ENCODE assay signal across 27 cellular contexts in genomic region chr10:43865275-43866135, GRCh38.
DNase-seq lines count a peak whose midpoint lies in the region; ATAC-seq and TF ChIP-seq lines count a peak whose summit lies in the region.
"Had no signal": no experiment of that assay in that cellular context is flagged by ENCODE, and none has a peak within 500 bp of the region (broad histone marks: within the 10 kb centered on the region; RNA-seq: fewer than 3 reads in every experiment).

No MANE protein-coding gene starts in this region.

- peak overlapping the region; percentile 18; the same call in 1 of the 2 replicates for H3K23ac ChIP-seq in IMR-90 (ENCODE audit: low read depth, low read length)

- peaks cover 30% of the 10 kb centered on the region for H3K9me1 ChIP-seq in IMR-90 (ENCODE audit: insufficient read depth, low read length)

- H3K9ac ChIP-seq in IMR-90 (ENCODE audit: low read depth, low read length) = no peak overlapping the region

- H2BK20ac ChIP-seq in IMR-90 (ENCODE audit: low read depth, low read length) = peak overlapping the region; percentile 84

- H4K8ac ChIP-seq in IMR-90 (ENCODE audit: low read depth in 2 of 2, low read length in 2 of 2) = peak overlapping the region; percentile 62 to 64; a peak in 3 of 4 replicates

- H3K4ac ChIP-seq in IMR-90 (ENCODE audit: low read depth, low read length) = peak overlapping the region; percentile 84

- intact Hi-C loops in IMR-90 (cut with micrococcal nuclease) (loop anchor here (10.0 kb wide), 1 partner anchor 519 kb away; the partner anchor contains the start of gene CXCL12), left ventricle myocardium superior (cut with micrococcal nuclease) (no loop called here), testis (cut with DNase I; ENCODE audit: low total_unique reads) (no loop called here)

- H3K4me2 ChIP-seq in IMR-90 (ENCODE audit: low read depth, low read length) = no peak overlapping the region
- H3K4me2 ChIP-seq: smooth muscle cell had no signal

- peak overlapping the region; percentile 99 for H4K91ac ChIP-seq in IMR-90 (ENCODE audit: insufficient read depth, low read depth, low read length)

- no TSS peak for BruUV-seq in IMR-90 (replicated peaks; lab: Mats Ljungman, UMichigan)

- H3K9me3 ChIP-seq in IMR-90 (ENCODE audit: control insufficient read depth, insufficient read depth, low read length) (no peaks in the 10 kb centered on the region), testis (no peaks in the 10 kb centered on the region), gastroesophageal sphincter (no peaks in the 10 kb centered on the region)
- H3K9me3 ChIP-seq: breast epithelium, esophagus muscularis mucosa, upper lobe of right lung had no signal

- CTCF ChIA-PET in IMR-90 (lab: Yijun Ruan, JAX) = interaction anchor here (1.5 kb wide), 1 partner anchor 12 kb away, joined by 3 read pairs; no protein-coding TSS in a partner anchor

- no peak for TF ChIP-seq CTCF in IMR-90 (conservative IDR thresholded peaks at IDR 0.05; ENCODE audit: low read depth, low read length)
- TF ChIP-seq CTCF in testis (IDR thresholded peaks at IDR 0.05) = no peak
- no peak for TF ChIP-seq CTCF in gastroesophageal sphincter (IDR thresholded peaks at IDR 0.05)

- H3K36me3 ChIP-seq in IMR-90 (ENCODE audit: control insufficient read depth, insufficient read depth, low read length) (no peaks in the 10 kb centered on the region), testis (ENCODE audit: low read depth, missing control alignments) (no peaks in the 10 kb centered on the region), gastroesophageal sphincter (no peaks in the 10 kb centered on the region)
- H3K36me3 ChIP-seq: breast epithelium, esophagus muscularis mucosa, upper lobe of right lung, WERI-Rb-1 had no signal

- peak overlapping the region; percentile 98 for H2BK120ac ChIP-seq in IMR-90 (ENCODE audit: low read depth, low read length)

- H3K14ac ChIP-seq in IMR-90 (replicated peaks; ENCODE audit: low read depth, low read length) = peak overlapping the region; percentile 31

- H2BK15ac ChIP-seq in IMR-90 (ENCODE audit: low read depth, low read length) = peak overlapping the region; percentile 96; the same call in 2 of the 3 replicates

- TF ChIP-seq POLR2A in IMR-90 (IDR thresholded peaks at IDR 0.05; ENCODE audit: low read depth, low read length) (no peak), testis (IDR thresholded peaks at IDR 0.05) (no peak), gastroesophageal sphincter (IDR thresholded peaks at IDR 0.05) (no peak)

- peak overlapping the region; percentile 68; the same call in 1 of the 2 replicates for H3K18ac ChIP-seq in IMR-90 (ENCODE audit: low read depth, low read length)

- H3K4me3 ChIP-seq in IMR-90 (ENCODE audit: insufficient read depth, low read depth, low read length) (no peak overlapping the region), testis (no peak overlapping the region), gastroesophageal sphincter (no peak overlapping the region)
- H3K4me3 ChIP-seq: breast epithelium, esophagus muscularis mucosa, smooth muscle cell, upper lobe of right lung had no signal

- peak overlapping the region; percentile 44 for H2BK5ac ChIP-seq in IMR-90 (ENCODE audit: low read depth, low read length, poor library complexity, severe bottlenecking)

- no peak overlapping the region for H2AK9ac ChIP-seq in IMR-90 (replicated peaks; ENCODE audit: low read depth, low read length, poor library complexity)

- TF ChIP-seq EP300 in gastroesophageal sphincter (IDR thresholded peaks at IDR 0.05) = no peak

- H4K5ac ChIP-seq in IMR-90 (ENCODE audit: low read depth, low read length) = peak overlapping the region; percentile 30; the same call in 1 of the 2 replicates

- in situ Hi-C loops in IMR-90 (cut with MboI; ENCODE audit: low sequenced_read_pairs) = no loop called here

- H4K20me1 ChIP-seq in IMR-90 (ENCODE audit: insufficient read depth, low read length) = no peaks in the 10 kb centered on the region

- POLR2A ChIA-PET in IMR-90 (lab: Charles Lee; ENCODE audit: unreplicated experiment) = no interaction called here

- no peak for TF ChIP-seq RAD21 in IMR-90 (IDR thresholded peaks at IDR 0.05; ENCODE audit: low read length)

- H2AFZ ChIP-seq in IMR-90 (replicated peaks; ENCODE audit: low read length, poor library complexity) = peak overlapping the region; percentile 63

- H2AK5ac ChIP-seq in IMR-90 (ENCODE audit: low read depth, low read length) = peak overlapping the region; percentile 87

- H3K27ac ChIP-seq in IMR-90 (ENCODE audit: insufficient read depth, low read length) = peak overlapping the region; percentile 7; the same call in 1 of the 2 replicates
- H3K27ac ChIP-seq in testis = no peak overlapping the region
- H3K27ac ChIP-seq in gastroesophageal sphincter = no peak overlapping the region
- H3K27ac ChIP-seq: upper lobe of right lung, WERI-Rb-1 had no signal

- WGBS in IMR-90 (ENCODE audit: extremely low coverage in 2 of 2, insufficient read length in 1 of 2), 2 experiments = 75% methylated on average over 8 of the region's 13 CpGs; no CpG with 5 or more reads in 1 of the 2 experiments
- WGBS in testis, 2 donors = 55 to 69% methylated on average over 13 of the region's 13 CpGs
- 41 to 72% methylated on average over 10 to 13 of the region's 13 CpGs for WGBS in gastroesophageal sphincter (ENCODE audit: low coverage in 1 of 2), 2 donors

- ATAC-seq in IMR-90 (ENCODE audit: low read depth) (no peak), left ventricle myocardium superior (peak; percentile 74), gastroesophageal sphincter (no peak), HG02759 (IDR thresholded peaks at IDR 0.05; ENCODE audit: unreplicated experiment) (no peak)
- ATAC-seq: effector memory CD8-positive, alpha-beta T cell; naive thymus-derived CD8-positive, alpha-beta T cell; PC-3; upper lobe of right lung had no signal

- DNase-seq in IMR-90 (no peak), epidermal melanocyte (ENCODE audit: insufficient read length, low spot score) (peak; percentile 52), left ventricle myocardium superior (peak; percentile 54), testis (peak; percentile 44), iPS-NIHi11 (ENCODE audit: low spot score) (no peak)
- DNase-seq: activated CD4-positive, alpha-beta T cell treated with anti-CD3 and anti-CD28 coated beads, Interleukin-2, amount 50 U/mL, for 1 hour; activated naive CD4-positive, alpha-beta T cell treated with anti-CD3 and anti-CD28 coated beads, Interleukin-2, amount 50 U/mL, for 16 hours; CD4-positive, CD25-positive, alpha-beta regulatory T cell; effector memory CD8-positive, alpha-beta T cell; midbrain; naive thymus-derived CD8-positive, alpha-beta T cell; NCI-H1048; NCI-H1930; NCI-H524; NK-92 treated with Interleukin-12 subunit alpha and Interleukin-12 subunit beta, amount 100 ng/mL, for 24 hours; PC-3; SHP77 treated with DMSO at 0.1 percent for 48 hours; stimulated activated CD4-positive, alpha-beta T cell treated with anti-CD3 and anti-CD28 coated beads, Interleukin-2, amount 100 ng/mL, for 24 hours; SW 1271; T-helper 9 cell; upper lobe of right lung; WERI-Rb-1 had no signal

- no peaks in the 10 kb centered on the region for H3K27me3 ChIP-seq in IMR-90 (ENCODE audit: control insufficient read depth, insufficient read depth, low read length)
- no peaks in the 10 kb centered on the region for H3K27me3 ChIP-seq in testis
- no peaks in the 10 kb centered on the region for H3K27me3 ChIP-seq in gastroesophageal sphincter
- H3K27me3 ChIP-seq: breast epithelium, esophagus muscularis mucosa, upper lobe of right lung had no signal

- H3K56ac ChIP-seq in IMR-90 (ENCODE audit: extremely low read depth, insufficient read depth, low read length) = no peak overlapping the region

- peaks cover 0 to 16% of the 10 kb centered on the region in 2 experiments; a peak in 1 of 4 replicates for H3K79me1 ChIP-seq in IMR-90 (ENCODE audit: low read depth in 1 of 2, low read length in 2 of 2)

- H3K4me1 ChIP-seq in IMR-90 (ENCODE audit: control insufficient read depth, insufficient read depth, low read length) = peaks cover 34% of the 10 kb centered on the region
- H3K4me1 ChIP-seq in testis = peaks cover 7% of the 10 kb centered on the region
- H3K4me1 ChIP-seq in gastroesophageal sphincter = peaks cover 0 to 6% (median 4%) of the 10 kb centered on the region in 3 donors
- H3K4me1 ChIP-seq: upper lobe of right lung had no signal

- dilution Hi-C loops in IMR-90 (cut with HindIII; ENCODE audit: low sequenced_read_pairs, unreplicated experiment) = no loop called here

TF ChIP-seq in IMR-90, 13 proteins besides CTCF, POLR2A, EP300 and RAD21:
- TF ChIP-seq CEBPB (IDR thresholded peaks at IDR 0.05; ENCODE audit: low read depth, low read length) (no peak), CHD1 (IDR thresholded peaks at IDR 0.05; ENCODE audit: low read depth, low read length) (no peak), SMC3 (IDR thresholded peaks at IDR 0.05; ENCODE audit: low read depth, low read length) (no peak), RFX5 (IDR thresholded peaks at IDR 0.05; ENCODE audit: low read depth, low read length) (no peak), USF2 (IDR thresholded peaks at IDR 0.05; ENCODE audit: low read depth, low read length) (no peak), MAZ (IDR thresholded peaks at IDR 0.05; ENCODE audit: borderline replicate concordance, low read depth, low read length) (no peak), NFE2L2 (IDR thresholded peaks at IDR 0.05; ENCODE audit: low read depth, low read length) (no peak), FOS (IDR thresholded peaks at IDR 0.05; ENCODE audit: low read depth, low read length) (no peak), MXI1 (IDR thresholded peaks at IDR 0.05; ENCODE audit: borderline replicate concordance, low read depth, low read length) (no peak), BHLHE40 (IDR thresholded peaks at IDR 0.05; ENCODE audit: low read depth, low read length) (no peak), ELK1 (IDR thresholded peaks at IDR 0.05; ENCODE audit: borderline replicate concordance, low read depth, low read length) (no peak)

Comparison
In these comparisons a context has a peak if more than half of its experiments do, and no peak if none do; other contexts are left out.
1. DNase-seq: peak in epidermal melanocyte (single experiment), left ventricle myocardium superior (single experiment) and testis (single experiment); none in IMR-90 (single experiment) and iPS-NIHi11 (single experiment).